Comparison of ENCODE assay signal across 8 cellular contexts in the genomic region with DNA sequence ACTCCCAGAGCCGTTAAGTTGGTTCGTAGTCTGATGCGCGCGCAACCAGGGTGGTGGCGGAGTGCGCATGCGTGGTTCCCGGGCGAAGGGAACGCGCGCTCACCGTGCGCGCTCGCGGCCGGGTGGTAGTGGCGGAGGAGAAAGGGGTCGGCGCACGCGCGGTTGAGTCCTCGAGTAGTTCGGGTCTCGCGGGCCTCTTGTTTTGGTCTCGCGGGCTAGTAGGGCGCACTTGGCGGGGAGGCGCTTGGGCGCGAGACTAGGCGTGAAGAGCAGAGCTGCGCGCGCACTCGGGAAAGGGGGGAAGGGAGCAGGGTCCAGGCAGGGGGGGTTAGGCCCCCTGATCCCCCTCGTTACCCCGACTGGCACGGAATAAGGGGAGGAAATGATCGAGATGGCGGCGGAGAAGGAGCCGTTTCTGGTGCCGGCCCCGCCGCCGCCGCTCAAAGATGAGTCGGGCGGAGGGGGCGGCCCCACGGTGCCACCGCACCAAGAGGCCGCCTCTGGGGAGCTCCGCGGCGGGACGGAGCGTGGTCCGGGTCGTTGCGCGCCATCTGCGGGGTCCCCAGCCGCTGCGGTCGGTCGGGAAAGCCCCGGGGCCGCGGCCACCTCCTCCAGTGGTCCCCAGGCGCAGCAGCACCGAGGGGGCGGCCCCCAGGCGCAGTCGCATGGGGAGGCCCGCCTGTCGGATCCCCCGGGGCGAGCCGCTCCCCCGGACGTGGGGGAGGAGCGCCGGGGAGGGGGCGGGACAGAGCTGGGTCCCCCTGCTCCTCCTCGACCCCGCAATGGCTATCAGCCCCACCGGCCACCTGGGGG. TPM values are rescaled to one million over a fixed set of nuclear protein-coding genes. Genes with fewer than 3 reads are reported as not detected.
A peak's percentile ranks its signal among the peaks of the same experiment; 100 is the strongest.
DNase-seq lines count a peak whose midpoint lies in the region; ATAC-seq, FAIRE-seq and TF ChIP-seq lines count a peak whose summit lies in the region.

A gene with protein sequence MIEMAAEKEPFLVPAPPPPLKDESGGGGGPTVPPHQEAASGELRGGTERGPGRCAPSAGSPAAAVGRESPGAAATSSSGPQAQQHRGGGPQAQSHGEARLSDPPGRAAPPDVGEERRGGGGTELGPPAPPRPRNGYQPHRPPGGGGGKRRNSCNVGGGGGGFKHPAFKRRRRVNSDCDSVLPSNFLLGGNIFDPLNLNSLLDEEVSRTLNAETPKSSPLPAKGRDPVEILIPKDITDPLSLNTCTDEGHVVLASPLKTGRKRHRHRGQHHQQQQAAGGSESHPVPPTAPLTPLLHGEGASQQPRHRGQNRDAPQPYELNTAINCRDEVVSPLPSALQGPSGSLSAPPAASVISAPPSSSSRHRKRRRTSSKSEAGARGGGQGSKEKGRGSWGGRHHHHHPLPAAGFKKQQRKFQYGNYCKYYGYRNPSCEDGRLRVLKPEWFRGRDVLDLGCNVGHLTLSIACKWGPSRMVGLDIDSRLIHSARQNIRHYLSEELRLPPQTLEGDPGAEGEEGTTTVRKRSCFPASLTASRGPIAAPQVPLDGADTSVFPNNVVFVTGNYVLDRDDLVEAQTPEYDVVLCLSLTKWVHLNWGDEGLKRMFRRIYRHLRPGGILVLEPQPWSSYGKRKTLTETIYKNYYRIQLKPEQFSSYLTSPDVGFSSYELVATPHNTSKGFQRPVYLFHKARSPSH (plus strand): TSS at position 195 of the 813 bp plus-strand sequence. CDS start 188 bp downstream, at position 383.

- H3K4me1 Mint-ChIP-seq in activated T-cell treated with anti-CD3 and anti-CD28 coated beads, Interleukin-2, amount 50 U/mL, for 4 hours (ENCODE audit: low read depth) = peaks cover 44% of the 10 kb centered on the region

- H3K4me3 Mint-ChIP-seq in activated T-cell treated with anti-CD3 and anti-CD28 coated beads, Interleukin-2, amount 50 U/mL, for 4 hours = peak within 1 kb of the TSS; percentile 86

- peak within 1 kb of the TSS; percentile 64 for H3K4me3 ChIP-seq in mucosa of stomach (ENCODE audit: low read length)

- peaks cover 27% of the 10 kb centered on the region for H3K36me3 Mint-ChIP-seq in activated T-cell treated with anti-CD3 and anti-CD28 coated beads, Interleukin-2, amount 50 U/mL, for 4 hours (ENCODE audit: insufficient read depth)

- H3K9ac ChIP-seq in mucosa of stomach (ENCODE audit: low read length) = peak within 1 kb of the TSS; percentile 92

- no peaks in the 10 kb centered on the region for H3K27me3 ChIP-seq in mucosa of stomach (ENCODE audit: control insufficient read depth, insufficient read depth, low read length)

- peaks cover 6% of the 10 kb centered on the region for H3K9me3 ChIP-seq in KOPT-K1 (ENCODE audit: insufficient read depth, low read length, poor library complexity, severe bottlenecking)
- no peaks in the 10 kb centered on the region for H3K9me3 ChIP-seq in mucosa of stomach (ENCODE audit: control insufficient read depth, low read length)

- no peak for TF ChIP-seq POLR2A in erythroblast (IDR thresholded peaks at IDR 0.05; ENCODE audit: low read length)

- peaks cover 27% of the 10 kb centered on the region for H3K4me1 ChIP-seq in mucosa of stomach (ENCODE audit: control insufficient read depth, insufficient read depth, low read length)

- H3K27me3 Mint-ChIP-seq in activated T-cell treated with anti-CD3 and anti-CD28 coated beads, Interleukin-2, amount 50 U/mL, for 4 hours (ENCODE audit: low read depth) = no peaks in the 10 kb centered on the region

- H3K36me3 ChIP-seq in KOPT-K1 (ENCODE audit: insufficient read depth, low read length) (peaks cover 43% of the 10 kb centered on the region), mucosa of stomach (ENCODE audit: control insufficient read depth, insufficient read depth, low read length) (peaks cover 6% of the 10 kb centered on the region)

- DNase-seq in DMS114 treated with DMSO at 0.1 percent for 48 hours (lab: John Stamatoyannopoulos, UW; ENCODE audit: unreplicated experiment) (peak; percentile 91), RCC 7860 (ENCODE audit: low spot score) (peak; percentile 95), erythroblast (lab: John Stamatoyannopoulos, UW) (peak; percentile 96 to 98)
- peak; percentile 97 for DNase-seq in activated T-cell treated with anti-CD3 and anti-CD28 coated beads, Interleukin-2, amount 50 U/mL, for 4 hours
- DNase-seq in stimulated activated CD8-positive, alpha-beta memory T cell treated with anti-CD3 and anti-CD28 coated beads, Interleukin-4, amount 100 ng/mL, for 4 hours (ENCODE audit: low read depth in 2 of 2, low spot score in 1 of 2) = peak; percentile 92 to 97

- H3K27ac ChIP-seq in KOPT-K1 (ENCODE audit: low read depth, low read length, poor library complexity, severe bottlenecking) = peak within 1 kb of the TSS; percentile 99

- peak; percentile 70 for FAIRE-seq in RCC 7860 (lab: Jason Lieb, UNC)

- peak; percentile 35 for ATAC-seq in GM21717 (IDR thresholded peaks at IDR 0.05; ENCODE audit: unreplicated experiment)
- ATAC-seq in activated T-cell treated with anti-CD3 and anti-CD28 coated beads, Interleukin-2, amount 50 U/mL, for 4 hours = peak; percentile 53 to 62

- no peaks in the 10 kb centered on the region for H3K9me3 Mint-ChIP-seq in activated T-cell treated with anti-CD3 and anti-CD28 coated beads, Interleukin-2, amount 50 U/mL, for 4 hours

RNA-seq across cellular contexts. Expression of the gene that starts here (rescaled TPM):
- total RNA-seq in activated T-cell treated with anti-CD3 and anti-CD28 coated beads, Interleukin-2, amount 50 U/mL, for 4 hours = 10 to 100 TPM; 82.4 to 87.2 (median 84.4) TPM

Comparison
In these comparisons a context has a peak if more than half of its experiments do, and no peak if none do; other contexts are left out.
1. Peak in every context shown above with its lines: DNase-seq, ATAC-seq, H3K4me3 ChIP-seq and H3K27ac ChIP-seq.